ENCODE assay signal across 15 cellular contexts in genomic region chr9:134235366-134235765, GRCh38.
DNase-seq lines count a peak whose midpoint lies in the region; ATAC-seq and TF ChIP-seq lines count a peak whose summit lies in the region.
"Had no signal": no experiment of that assay in that cellular context is flagged by ENCODE, and none has a peak within 500 bp of the region (broad histone marks: within the 10 kb centered on the region; RNA-seq: fewer than 3 reads in every experiment).

No MANE protein-coding gene starts in this region.

- no peak for DNase-seq in activated CD8-positive, alpha-beta T cell treated with anti-CD3 and anti-CD28 coated beads, Interleukin-2, amount 10 ng/mL, durations not matched to agents 7 days and 5 days
- no peak for DNase-seq in activated CD8-positive, alpha-beta T cell treated with anti-CD3 and anti-CD28 coated beads for 36 hours
- DNase-seq in RWPE1 (ENCODE audit: low spot score), result no peak
- no peak for DNase-seq in osteocyte (ENCODE audit: extremely low spot score, unreplicated experiment)
- no peak for DNase-seq in H4 (ENCODE audit: low spot score)
- no peak for DNase-seq in KBM-7
- DNase-seq: 8988T; AML-193; C1 segment of cervical spinal cord; Calu3; CD4-positive, alpha-beta T cell; DMS 273 treated with DMSO at 0.1 percent for 48 hours; H7 had no signal

- peak overlapping the region; percentile 75 for H3K4me2 ChIP-seq in BLaER1

- H3K27ac ChIP-seq in BLaER1, result peak overlapping the region; percentile 53; the same call in 1 of the 2 replicates
- H3K27ac ChIP-seq in RWPE1, result peak overlapping the region; percentile 1; the same call in 1 of the 2 replicates

- no peaks in the 10 kb centered on the region for H3K36me3 Mint-ChIP-seq in activated CD8-positive, alpha-beta T cell treated with anti-CD3 and anti-CD28 coated beads, Interleukin-2, amount 10 ng/mL, durations not matched to agents 7 days and 5 days (ENCODE audit: low read depth)
- no peaks in the 10 kb centered on the region for H3K36me3 Mint-ChIP-seq in activated CD8-positive, alpha-beta T cell treated with anti-CD3 and anti-CD28 coated beads for 36 hours (ENCODE audit: low read depth)
- H3K36me3 Mint-ChIP-seq in osteocyte (ENCODE audit: unreplicated experiment), result no peaks in the 10 kb centered on the region

- no peaks in the 10 kb centered on the region for H3K27me3 Mint-ChIP-seq in activated CD8-positive, alpha-beta T cell treated with anti-CD3 and anti-CD28 coated beads, Interleukin-2, amount 10 ng/mL, durations not matched to agents 7 days and 5 days (ENCODE audit: low read depth)
- no peaks in the 10 kb centered on the region for H3K27me3 Mint-ChIP-seq in activated CD8-positive, alpha-beta T cell treated with anti-CD3 and anti-CD28 coated beads for 36 hours
- no peaks in the 10 kb centered on the region for H3K27me3 Mint-ChIP-seq in osteocyte (ENCODE audit: unreplicated experiment)
- H3K27me3 Mint-ChIP-seq: CD4-positive, alpha-beta T cell had no signal

- no peak overlapping the region for H3K4me3 Mint-ChIP-seq in activated CD8-positive, alpha-beta T cell treated with anti-CD3 and anti-CD28 coated beads, Interleukin-2, amount 10 ng/mL, durations not matched to agents 7 days and 5 days
- H3K4me3 Mint-ChIP-seq in activated CD8-positive, alpha-beta T cell treated with anti-CD3 and anti-CD28 coated beads for 36 hours, result no peak overlapping the region
- no peak overlapping the region for H3K4me3 Mint-ChIP-seq in osteocyte (ENCODE audit: unreplicated experiment)
- H3K4me3 Mint-ChIP-seq: CD4-positive, alpha-beta T cell had no signal

- CTCF ChIA-PET in activated CD8-positive, alpha-beta T cell treated with anti-CD3 and anti-CD28 coated beads, Interleukin-2, amount 10 ng/mL, durations not matched to agents 7 days and 5 days (lab: Charles Lee), result no interaction called here
- CTCF ChIA-PET in activated CD8-positive, alpha-beta T cell treated with anti-CD3 and anti-CD28 coated beads for 36 hours (lab: Charles Lee), result no interaction called here
- CTCF ChIA-PET in RWPE1 (lab: Yijun Ruan, JAX), result interaction anchor here (0.7 to 0.9 kb wide), 2 partner anchors 37 to 208 kb away, joined by 3 to 6 read pairs; no protein-coding TSS in a partner anchor

- H3K9ac ChIP-seq in BLaER1, result peak overlapping the region; percentile 19; the same call in 1 of the 2 replicates

- H3K9me3 Mint-ChIP-seq in activated CD8-positive, alpha-beta T cell treated with anti-CD3 and anti-CD28 coated beads, Interleukin-2, amount 10 ng/mL, durations not matched to agents 7 days and 5 days (ENCODE audit: insufficient read depth), result no peaks in the 10 kb centered on the region
- H3K9me3 Mint-ChIP-seq in activated CD8-positive, alpha-beta T cell treated with anti-CD3 and anti-CD28 coated beads for 36 hours, result no peaks in the 10 kb centered on the region
- H3K9me3 Mint-ChIP-seq in osteocyte (ENCODE audit: unreplicated experiment), result no peaks in the 10 kb centered on the region
- H3K9me3 Mint-ChIP-seq: CD4-positive, alpha-beta T cell had no signal

- H3K9me3 ChIP-seq in BLaER1, result no peaks in the 10 kb centered on the region

- peaks cover 98% of the 10 kb centered on the region for H3K4me1 ChIP-seq in BLaER1

- no peak for ATAC-seq in activated CD8-positive, alpha-beta T cell treated with anti-CD3 and anti-CD28 coated beads, Interleukin-2, amount 10 ng/mL, durations not matched to agents 7 days and 5 days
- ATAC-seq in activated CD8-positive, alpha-beta T cell treated with anti-CD3 and anti-CD28 coated beads for 36 hours, result no peak
- no peak for ATAC-seq in HG03280 (IDR thresholded peaks at IDR 0.05; ENCODE audit: unreplicated experiment)

- peaks cover 11% of the 10 kb centered on the region; the same call in 1 of the 2 replicates for H4K20me1 ChIP-seq in BLaER1

- peaks cover 5% of the 10 kb centered on the region; the same call in 1 of the 2 replicates for H3K27me3 ChIP-seq in BLaER1

- TF ChIP-seq CTCF in activated CD8-positive, alpha-beta T cell treated with anti-CD3 and anti-CD28 coated beads for 36 hours (IDR thresholded peaks at IDR 0.05), result no peak
- no peak for TF ChIP-seq CTCF in RWPE1 (conservative IDR thresholded peaks at IDR 0.05; ENCODE audit: low read depth)
- no peak for TF ChIP-seq CTCF in osteocyte (IDR thresholded peaks at IDR 0.05)

- POLR2A ChIA-PET in activated CD8-positive, alpha-beta T cell treated with anti-CD3 and anti-CD28 coated beads, Interleukin-2, amount 10 ng/mL, durations not matched to agents 7 days and 5 days (lab: Charles Lee), result no interaction called here
- POLR2A ChIA-PET in activated CD8-positive, alpha-beta T cell treated with anti-CD3 and anti-CD28 coated beads for 36 hours (lab: Charles Lee), result no interaction called here
- POLR2A ChIA-PET in RWPE1 (lab: Yijun Ruan, JAX; ENCODE audit: low non-redundant PET), result no interaction called here

- intact Hi-C loops in activated CD8-positive, alpha-beta T cell treated with anti-CD3 and anti-CD28 coated beads for 36 hours (cut with micrococcal nuclease), result no loop called here

- in situ Hi-C loops in KBM-7 (cut with MboI; ENCODE audit: low pct_unique_long_range_greater_than_20kb, low sequenced_read_pairs), result no loop called here

- no peaks in the 10 kb centered on the region for H3K36me3 ChIP-seq in BLaER1

- H3K4me1 Mint-ChIP-seq in activated CD8-positive, alpha-beta T cell treated with anti-CD3 and anti-CD28 coated beads, Interleukin-2, amount 10 ng/mL, durations not matched to agents 7 days and 5 days (ENCODE audit: low read depth), result no peaks in the 10 kb centered on the region
- no peaks in the 10 kb centered on the region for H3K4me1 Mint-ChIP-seq in activated CD8-positive, alpha-beta T cell treated with anti-CD3 and anti-CD28 coated beads for 36 hours (ENCODE audit: low read depth)
- H3K4me1 Mint-ChIP-seq in osteocyte (ENCODE audit: unreplicated experiment), result peaks cover 13% of the 10 kb centered on the region

- H3K27ac Mint-ChIP-seq in activated CD8-positive, alpha-beta T cell treated with anti-CD3 and anti-CD28 coated beads, Interleukin-2, amount 10 ng/mL, durations not matched to agents 7 days and 5 days, result peak overlapping the region; percentile 57
- H3K27ac Mint-ChIP-seq in activated CD8-positive, alpha-beta T cell treated with anti-CD3 and anti-CD28 coated beads for 36 hours, result no peak overlapping the region
- H3K27ac Mint-ChIP-seq in osteocyte (ENCODE audit: unreplicated experiment), result peak overlapping the region; percentile 38
- H3K27ac Mint-ChIP-seq: CD4-positive, alpha-beta T cell had no signal

- no peak overlapping the region for H3K4me3 ChIP-seq in BLaER1
